25 cellular contexts compared by ENCODE assay signal in the genomic region with DNA sequence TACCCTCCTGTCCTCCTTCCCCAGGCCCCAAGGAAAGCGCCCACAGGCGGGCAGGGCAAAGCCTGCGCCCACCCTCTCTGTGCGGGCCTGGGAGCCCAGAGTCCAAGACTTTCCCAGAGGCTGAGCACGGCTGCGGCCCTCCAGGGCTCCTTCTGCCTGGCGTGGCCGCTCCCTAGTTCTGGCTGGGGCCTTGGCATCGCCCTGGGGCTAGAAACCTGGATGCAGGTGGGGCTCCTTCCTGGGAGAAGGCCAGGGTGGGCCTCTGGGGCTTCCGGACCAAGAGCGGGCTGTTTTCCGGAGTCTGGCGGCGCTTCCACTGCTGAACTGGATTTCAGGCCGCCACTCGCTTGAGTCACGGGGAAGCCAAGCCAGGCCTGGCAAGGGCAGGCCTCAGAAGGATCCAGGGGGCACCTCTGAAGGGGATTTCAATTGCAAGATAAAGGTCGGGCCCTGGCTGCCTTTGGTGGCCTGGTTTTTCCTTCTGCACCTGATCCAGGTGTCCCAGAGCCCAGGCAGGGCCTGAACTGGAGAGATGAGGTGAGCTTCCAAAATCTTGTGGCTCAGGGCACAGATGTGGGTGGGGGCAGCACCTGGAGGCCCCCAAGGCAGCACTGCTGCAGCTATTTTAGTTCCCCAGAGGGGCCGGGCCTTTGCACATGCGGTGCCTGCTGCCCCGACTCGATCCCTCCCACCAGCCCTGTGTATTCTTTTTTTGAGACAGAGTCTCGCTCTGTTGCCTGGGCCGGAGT.
"Had no signal": no experiment of that assay in that cellular context is flagged by ENCODE, and none has a peak within 500 bp of the region (broad histone marks: within the 10 kb centered on the region; RNA-seq: fewer than 3 reads in every experiment).

No MANE protein-coding gene starts in this region.

- DNase-seq: activated CD4-positive, alpha-beta T cell treated with anti-CD3 and anti-CD28 coated beads for 48 hours; activated CD4-positive, alpha-beta T cell treated with anti-CD3 and anti-CD28 coated beads, Interleukin-2, amount 50 U/mL, for 48 hours; activated CD8-positive, alpha-beta memory T cell treated with anti-CD3 and anti-CD28 coated beads for 24 hours; activated effector memory CD4-positive, alpha-beta T cell treated with anti-CD3 and anti-CD28 coated beads, Interleukin-2, amount 50 U/mL, for 16 hours; activated naive CD4-positive, alpha-beta T cell treated with anti-CD3 and anti-CD28 coated beads for 36 hours; activated naive CD8-positive, alpha-beta T cell treated with anti-CD3 and anti-CD28 coated beads for 36 hours; adrenal gland; brain microvascular endothelial cell; dorsolateral prefrontal cortex; effector memory CD4-positive, alpha-beta T cell; head of caudate nucleus; hippocampal formation; midbrain; naive thymus-derived CD8-positive, alpha-beta T cell; occipital lobe; spleen; stimulated activated naive CD4-positive, alpha-beta T cell; T-helper 1 cell; trophoblast cell; uterus had no signal

- H3K27ac ChIP-seq: adrenal gland, brain microvascular endothelial cell, coronary artery, dorsolateral prefrontal cortex, gastroesophageal sphincter, parathyroid adenoma, right atrium auricular region, spleen, uterus had no signal

- H3K4me3 ChIP-seq: adrenal gland, coronary artery, dorsolateral prefrontal cortex, gastroesophageal sphincter, right atrium auricular region, spleen, uterus had no signal

- FAIRE-seq: astrocyte had no signal

- H3K9ac ChIP-seq: parathyroid adenoma had no signal

- H3K27me3 ChIP-seq: adrenal gland, brain microvascular endothelial cell, dorsolateral prefrontal cortex, gastroesophageal sphincter, right atrium auricular region, uterus had no signal

- H3K4me1 ChIP-seq: parathyroid adenoma, uterus had no signal

- ATAC-seq: gastroesophageal sphincter; naive thymus-derived CD8-positive, alpha-beta T cell had no signal

- H3K9me3 ChIP-seq: adrenal gland, gastroesophageal sphincter, right atrium auricular region, spleen, uterus had no signal

- H2AFZ ChIP-seq: parathyroid adenoma had no signal

- H3K36me3 ChIP-seq: adrenal gland, brain microvascular endothelial cell, gastroesophageal sphincter, right atrium auricular region, spleen, uterus had no signal

- H3K79me2 ChIP-seq: parathyroid adenoma had no signal
